ENCODE assay signal across 1 cellular context in genomic region chr20:16378712-16379111, GRCh38.
TF ChIP-seq lines count a peak whose summit lies in the region.

No MANE protein-coding gene starts in this region.

TF ChIP-seq in HepG2, 621 proteins besides CTCF, POLR2A, EP300 and RAD21 (continued from another document):
- no peak for TF ChIP-seq EEA1 (CRISPR knock-in tag; IDR thresholded peaks at IDR 0.05; ENCODE audit: borderline replicate concordance)
